In genomic region chrX:14865201-14865600, GRCh38 we compare ENCODE assay signal across 1 cellular context.
TF ChIP-seq lines count a peak whose summit lies in the region.

No MANE protein-coding gene starts in this region.

TF ChIP-seq in HepG2, 621 proteins besides CTCF, POLR2A, EP300 and RAD21:
- TF ChIP-seq ZNF263 (CRISPR knock-in tag; IDR thresholded peaks at IDR 0.05) (no peak), ATF5 (CRISPR knock-in tag; IDR thresholded peaks at IDR 0.05; ENCODE audit: low read depth) (no peak), MED8 (CRISPR knock-in tag; IDR thresholded peaks at IDR 0.05; ENCODE audit: insufficient replicate concordance) (no peak), SMYD3 (CRISPR knock-in tag; IDR thresholded peaks at IDR 0.05) (no peak), TMF1 (CRISPR knock-in tag; IDR thresholded peaks at IDR 0.05; ENCODE audit: low read depth) (no peak), ZNF282 (IDR thresholded peaks at IDR 0.05; ENCODE audit: partially characterized antibody) (no peak), ZFP36L1 (CRISPR knock-in tag; IDR thresholded peaks at IDR 0.05) (no peak), GATA4 (IDR thresholded peaks at IDR 0.05; ENCODE audit: borderline replicate concordance, low read depth) (no peak), GTF3A (CRISPR knock-in tag; conservative IDR thresholded peaks at IDR 0.05) (no peak), ZEB1 (IDR thresholded peaks at IDR 0.05; ENCODE audit: insufficient replicate concordance, low read depth) (no peak), ZNF639 (CRISPR knock-in tag; conservative IDR thresholded peaks at IDR 0.05) (no peak), MYNN (CRISPR knock-in tag; IDR thresholded peaks at IDR 0.05; ENCODE audit: low read depth) (no peak), SNRNP70 (IDR thresholded peaks at IDR 0.05; ENCODE audit: low read depth, low read length) (no peak), E2F1 (CRISPR knock-in tag; IDR thresholded peaks at IDR 0.05) (no peak), IRX3 (CRISPR knock-in tag; IDR thresholded peaks at IDR 0.05; ENCODE audit: borderline replicate concordance, low read depth) (no peak), ZNF101 (CRISPR knock-in tag; IDR thresholded peaks at IDR 0.05; ENCODE audit: borderline replicate concordance, low read depth) (no peak), ZNF230 (CRISPR knock-in tag; IDR thresholded peaks at IDR 0.05) (no peak)
